9 cellular contexts compared by ENCODE assay signal in genomic region chr9:136995772-136996308, GRCh38. TPM values are rescaled to one million over a fixed set of nuclear protein-coding genes. Genes with fewer than 3 reads are reported as not detected.
A peak's percentile ranks its signal among the peaks of the same experiment; 100 is the strongest.
DNase-seq lines count a peak whose midpoint lies in the region; ATAC-seq, FAIRE-seq and TF ChIP-seq lines count a peak whose summit lies in the region.
"Had no signal": no experiment of that assay in that cellular context is flagged by ENCODE, and none has a peak within 500 bp of the region (broad histone marks: within the 10 kb centered on the region; RNA-seq: fewer than 3 reads in every experiment).

No MANE protein-coding gene starts in this region.

- no peak overlapping the region for H3K4me3 ChIP-seq in CD4-positive, CD25-positive, alpha-beta regulatory T cell (ENCODE audit: low read depth, low read length)
- 0 out of 2 replicates have a peak overlapping the region, but pooled peaks have one; percentile 26 for H3K4me3 ChIP-seq in K562
- H3K4me3 ChIP-seq in testis, result no peak overlapping the region
- H3K4me3 ChIP-seq: adrenal gland had no signal

- H3K79me2 ChIP-seq in K562 (ENCODE audit: control insufficient read depth, insufficient read depth, low read length), result peaks cover 18% of the 10 kb centered on the region

- H2AFZ ChIP-seq in K562 (ENCODE audit: low read depth, low read length), result no peak overlapping the region

- no peaks in the 10 kb centered on the region for H4K20me1 ChIP-seq in K562 (replicated peaks; ENCODE audit: control insufficient read depth, insufficient read depth, low read length)

- peaks cover 14% of the 10 kb centered on the region for H3K27me3 Mint-ChIP-seq in CD4-positive, CD25-positive, alpha-beta regulatory T cell
- H3K27me3 Mint-ChIP-seq in natural killer cell treated with Interleukin-12 subunit alpha and Interleukin-12 subunit beta and Interleukin-15 and Interleukin-18, amount 100 ng/mL, for 72 hours, result no peaks in the 10 kb centered on the region

- TF ChIP-seq RAD21 in K562 (CRISPR knock-in tag; conservative IDR thresholded peaks at IDR 0.05 in 1 of 2, IDR thresholded peaks at IDR 0.05 in 1 of 2), result no peak

- peak overlapping the region in 1 of 2 experiments; percentile 88; a peak in 3 of 4 replicates for H3K9ac ChIP-seq in K562 (ENCODE audit: insufficient read depth in 1 of 2, low read depth in 2 of 2, low read length in 2 of 2)

- H3K36me3 ChIP-seq in CD4-positive, CD25-positive, alpha-beta regulatory T cell (ENCODE audit: control insufficient read depth, insufficient read depth, low read length), result no peaks in the 10 kb centered on the region
- H3K36me3 ChIP-seq in K562 (ENCODE audit: control insufficient read depth, insufficient read depth, low read length), result peaks cover 22% of the 10 kb centered on the region; the same call in 1 of the 3 replicates
- H3K36me3 ChIP-seq in testis (ENCODE audit: low read depth, missing control alignments), result no peaks in the 10 kb centered on the region
- H3K36me3 ChIP-seq: adrenal gland had no signal

- no peak overlapping the region for H3K27ac ChIP-seq in CD4-positive, CD25-positive, alpha-beta regulatory T cell (ENCODE audit: insufficient read depth, low read length, poor library complexity, severe bottlenecking)
- H3K27ac ChIP-seq in K562 (ENCODE audit: extremely low read depth, low read depth, low read length) (peak overlapping the region; percentile 34; the same call in 1 of the 3 replicates), testis (no peak overlapping the region)
- H3K27ac ChIP-seq: adrenal gland had no signal

- TF ChIP-seq CTCF in K562 (IDR thresholded peaks at IDR 0.05 in 2 of 3, conservative IDR thresholded peaks at IDR 0.05 in 1 of 3; ENCODE audit: insufficient read depth in 2 of 3, low read depth in 1 of 3, low read length in 3 of 3), result no peak
- TF ChIP-seq CTCF in testis (IDR thresholded peaks at IDR 0.05), result no peak

- no peaks in the 10 kb centered on the region for H3K36me3 Mint-ChIP-seq in CD4-positive, CD25-positive, alpha-beta regulatory T cell
- no peaks in the 10 kb centered on the region for H3K36me3 Mint-ChIP-seq in natural killer cell treated with Interleukin-12 subunit alpha and Interleukin-12 subunit beta and Interleukin-15 and Interleukin-18, amount 100 ng/mL, for 72 hours

- peak overlapping the region; percentile 64; the same call in 1 of the 2 replicates for H3K4me2 ChIP-seq in K562 (ENCODE audit: insufficient read depth, low read length)

- TF ChIP-seq EP300 in K562 (IDR thresholded peaks at IDR 0.05; ENCODE audit: low read length), result no peak

- H3K9me3 ChIP-seq in CD4-positive, CD25-positive, alpha-beta regulatory T cell (ENCODE audit: control insufficient read depth in 2 of 2, low read length in 2 of 2), result no peaks in the 10 kb centered on the region
- H3K9me3 ChIP-seq in K562 (replicated peaks; ENCODE audit: control insufficient read depth, insufficient read depth, low read depth, low read length), result peaks cover 5% of the 10 kb centered on the region
- no peaks in the 10 kb centered on the region for H3K9me3 ChIP-seq in testis
- H3K9me3 ChIP-seq: adrenal gland had no signal

- no peaks in the 10 kb centered on the region for H3K9me3 Mint-ChIP-seq in CD4-positive, CD25-positive, alpha-beta regulatory T cell
- H3K9me3 Mint-ChIP-seq in natural killer cell treated with Interleukin-12 subunit alpha and Interleukin-12 subunit beta and Interleukin-15 and Interleukin-18, amount 100 ng/mL, for 72 hours, result no peaks in the 10 kb centered on the region

- H3K27ac Mint-ChIP-seq in CD4-positive, CD25-positive, alpha-beta regulatory T cell, result peak overlapping the region in 1 of 3 donors; percentile 38
- H3K27ac Mint-ChIP-seq in natural killer cell treated with Interleukin-12 subunit alpha and Interleukin-12 subunit beta and Interleukin-15 and Interleukin-18, amount 100 ng/mL, for 72 hours, result peak overlapping the region; percentile 54 to 59

- peak overlapping the region; percentile 38 to 51 (median 48) for H3K4me3 Mint-ChIP-seq in CD4-positive, CD25-positive, alpha-beta regulatory T cell
- peak overlapping the region; percentile 61 for H3K4me3 Mint-ChIP-seq in natural killer cell treated with Interleukin-12 subunit alpha and Interleukin-12 subunit beta and Interleukin-15 and Interleukin-18, amount 100 ng/mL, for 72 hours

- POLR2A ChIA-PET in K562 (lab: Yijun Ruan, JAX), result interaction anchor here (0.6 to 1.3 kb wide), 5 partner anchors 9 to 223 kb away, joined by 3 to 8 read pairs (median 3); no protein-coding TSS in a partner anchor

- in situ Hi-C loops in K562 (cut with MboI), result no loop called here

- H3K4me1 ChIP-seq in CD4-positive, CD25-positive, alpha-beta regulatory T cell (ENCODE audit: control insufficient read depth, insufficient read depth, low read length, poor library complexity, severe bottlenecking), result peaks cover 63% of the 10 kb centered on the region
- H3K4me1 ChIP-seq in K562 (replicated peaks in 1 of 2; ENCODE audit: control insufficient read depth in 2 of 2, insufficient read depth in 2 of 2, low read length in 2 of 2) (peaks cover 32 to 74% of the 10 kb centered on the region in 2 experiments), testis (peaks cover 21% of the 10 kb centered on the region)

- peaks cover 0 to 43% (median 18%) of the 10 kb centered on the region in 4 donors for H3K4me1 Mint-ChIP-seq in CD4-positive, CD25-positive, alpha-beta regulatory T cell
- H3K4me1 Mint-ChIP-seq in natural killer cell treated with Interleukin-12 subunit alpha and Interleukin-12 subunit beta and Interleukin-15 and Interleukin-18, amount 100 ng/mL, for 72 hours (ENCODE audit: low read depth in 2 of 2), result peaks cover 39 to 46% of the 10 kb centered on the region in 2 donors

- intact Hi-C loops in K562 (cut with micrococcal nuclease) (no loop called here), testis (cut with DNase I; ENCODE audit: low total_unique reads) (no loop called here)

- TF ChIP-seq POLR2A in K562 (conservative IDR thresholded peaks at IDR 0.05) (no peak), testis (IDR thresholded peaks at IDR 0.05) (no peak)

- ATAC-seq in CD4-positive, CD25-positive, alpha-beta regulatory T cell (ENCODE audit: low read depth in 2 of 2), result no peak
- ATAC-seq in K562, result no peak; the same call in 2 of the 3 replicates
- ATAC-seq in natural killer cell treated with Interleukin-12 subunit alpha and Interleukin-12 subunit beta and Interleukin-15 and Interleukin-18, amount 100 ng/mL, for 72 hours, result no peak
- ATAC-seq in GM19023 (IDR thresholded peaks at IDR 0.05; ENCODE audit: unreplicated experiment), result no peak

- CTCF ChIA-PET in K562 (lab: Yijun Ruan, JAX; ENCODE audit: low intra/inter-chr PET ratio), result no interaction called here

- FAIRE-seq in K562 (lab: Jason Lieb, UNC), result peak; percentile 26

- H3K9me1 ChIP-seq in K562 (ENCODE audit: control insufficient read depth, insufficient read depth, low read length), result no peaks in the 10 kb centered on the region

- no TSS peak for BruUV-seq in K562 (replicated peaks; lab: Mats Ljungman, UMichigan)

- DNase-seq in CD4-positive, CD25-positive, alpha-beta regulatory T cell, result no peak
- DNase-seq in HT-29 (ENCODE audit: low spot score) (peak; percentile 46), K562 (ENCODE audit: extremely low read depth in 1 of 4, low spot score in 3 of 4) (peak in 1 of 4 experiments; percentile 45), testis (no peak), globus pallidus (ENCODE audit: low spot score) (no peak)
- no peak for DNase-seq in natural killer cell treated with Interleukin-12 subunit alpha and Interleukin-12 subunit beta and Interleukin-15 and Interleukin-18, amount 100 ng/mL, for 72 hours (ENCODE audit: low spot score)
- DNase-seq: OCI-M1 had no signal

- no peaks in the 10 kb centered on the region for H3K27me3 ChIP-seq in CD4-positive, CD25-positive, alpha-beta regulatory T cell (ENCODE audit: control insufficient read depth, insufficient read depth, low read length)
- H3K27me3 ChIP-seq in K562 (ENCODE audit: control insufficient read depth in 2 of 2, insufficient read depth in 2 of 2, low read length in 2 of 2) (no peaks in the 10 kb centered on the region), testis (no peaks in the 10 kb centered on the region)
- H3K27me3 ChIP-seq: adrenal gland had no signal

- 12% methylated on average over 4 of the region's 12 CpGs for WGBS in K562 (ENCODE audit: insufficient coverage, low coverage, missing lambda C conversion rate)
- WGBS in testis, 2 donors, result 17 to 30% methylated on average over 7 to 9 of the region's 12 CpGs

RNA-seq across cellular contexts. Expression of gene CLIC3, which starts 0.5 kb away (rescaled TPM):
- 1.0 TPM for total RNA-seq in CD4-positive, CD25-positive, alpha-beta regulatory T cell
- polyA plus RNA-seq in CD4-positive, CD25-positive, alpha-beta regulatory T cell, result 1 to 10 TPM in 3 of 4 donors, under 1 TPM in 1; 0.38 to 4.5 (median 2.9) TPM
- 17.0 and 24.1 TPM in 2 replicates for total RNA-seq in HT-29 (2014; rRNA removed; shearing (Covaris generic))
- total RNA-seq in K562 (2011; cell fraction: chromatin; rRNA removed; ENCODE audit: low replicate concordance), result not detected in 2 replicates
- not detected in 2 replicates for total RNA-seq in K562 (2011; cell fraction: nucleolus; rRNA removed)
- total RNA-seq in K562 (2011; cell fraction: nucleoplasm; rRNA removed), result not detected in 2 replicates
- total RNA-seq in K562 (2014; rRNA removed), result not detected in 2 replicates
- total RNA-seq in K562 (2014; rRNA removed; fragmentation: Illumina TruSeq; extraction: Trizol), result not detected in 2 replicates
- total RNA-seq in K562 (2015; rRNA removed; fragmentation: Illumina TruSeq; extraction: Trizol), result not detected in 2 replicates
- total RNA-seq in K562 (2021), result 0.18 and 0.29 TPM in 2 replicates
- polyA plus RNA-seq in K562 (2011; rRNA removed), result 0.07 TPM in 1 of 2 replicates, not detected in the other
- 0.22 and 1.1 TPM in 2 replicates for polyA plus RNA-seq in K562 (2011; cell fraction: cytosol; rRNA removed)
- 0.34 and 0.65 TPM in 2 replicates for polyA plus RNA-seq in K562 (2011; cell fraction: nucleus; rRNA removed)
- polyA plus RNA-seq in K562 (2012), result 0.58 and 0.59 TPM in 2 replicates
- not detected in 2 replicates for polyA plus RNA-seq in K562 (2014; fragmentation: Illumina TruSeq; extraction: Trizol)
- not detected for polyA plus RNA-seq in K562 (2014; fragmentation: Nextera tagmentation; extraction: Ambion mirVana)
- polyA plus RNA-seq in K562 (2014; rRNA removed), result 0.27 TPM in 1 of 2 replicates, not detected in the other
- not detected in 2 replicates for polyA minus RNA-seq in K562 (2011; rRNA and poly(A)+ RNA removed)
- polyA minus RNA-seq in K562 (2011; cell fraction: cytosol; rRNA and poly(A)+ RNA removed), result not detected in 2 replicates
- polyA minus RNA-seq in K562 (2011; cell fraction: nucleus; rRNA and poly(A)+ RNA removed), result 0.27 and 0.44 TPM in 2 replicates
- total RNA-seq in natural killer cell treated with Interleukin-12 subunit alpha and Interleukin-12 subunit beta and Interleukin-15 and Interleukin-18, amount 100 ng/mL, for 72 hours, result 10 to 100 TPM in 1 of 2 donors, 1 to 10 TPM in 1; 4.3 to 38.2 TPM
- 1 to 10 TPM; 1.8 to 1.9 TPM for total RNA-seq in testis
- 2.8 TPM for polyA plus RNA-seq in testis (ENCODE audit: insufficient read depth, low read depth, low replicate concordance)

RNA-seq across cellular contexts. Expression of gene PAXX, which starts 3.6 kb away (rescaled TPM):
- total RNA-seq in CD4-positive, CD25-positive, alpha-beta regulatory T cell, result 83.3 TPM
- 10 to 100 TPM; 46.7 to 67.5 (median 66.0) TPM for polyA plus RNA-seq in CD4-positive, CD25-positive, alpha-beta regulatory T cell
- total RNA-seq in HT-29 (2014; rRNA removed; shearing (Covaris generic)), result 169 and 179 TPM in 2 replicates
- total RNA-seq in K562 (2011; cell fraction: chromatin; rRNA removed; ENCODE audit: low replicate concordance), result 38.8 and 156 TPM in 2 replicates
- total RNA-seq in K562 (2011; cell fraction: nucleolus; rRNA removed), result 232 and 251 TPM in 2 replicates
- total RNA-seq in K562 (2011; cell fraction: nucleoplasm; rRNA removed), result 92.5 and 109 TPM in 2 replicates
- total RNA-seq in K562 (2014; rRNA removed), result 147 and 175 TPM in 2 replicates
- 13.6 and 20.4 TPM in 2 replicates for total RNA-seq in K562 (2014; rRNA removed; fragmentation: Illumina TruSeq; extraction: Trizol)
- 59.9 and 63.7 TPM in 2 replicates for total RNA-seq in K562 (2015; rRNA removed; fragmentation: Illumina TruSeq; extraction: Trizol)
- total RNA-seq in K562 (2021), result 136 and 140 TPM in 2 replicates
- polyA plus RNA-seq in K562 (2011; rRNA removed), result 38.5 and 41.3 TPM in 2 replicates
- 53.8 and 128 TPM in 2 replicates for polyA plus RNA-seq in K562 (2011; cell fraction: cytosol; rRNA removed)
- polyA plus RNA-seq in K562 (2011; cell fraction: nucleus; rRNA removed), result 400 and 559 TPM in 2 replicates
- 69.4 and 95.1 TPM in 2 replicates for polyA plus RNA-seq in K562 (2012)
- 23.3 and 45.8 TPM in 2 replicates for polyA plus RNA-seq in K562 (2014; fragmentation: Illumina TruSeq; extraction: Trizol)
- polyA plus RNA-seq in K562 (2014; fragmentation: Nextera tagmentation; extraction: Ambion mirVana), result 1 to 10 TPM; 1.2 to 6.2 TPM
- polyA plus RNA-seq in K562 (2014; rRNA removed), result 175 and 182 TPM in 2 replicates
- 1.6 and 3.6 TPM in 2 replicates for polyA minus RNA-seq in K562 (2011; rRNA and poly(A)+ RNA removed)
- 13.8 and 14.0 TPM in 2 replicates for polyA minus RNA-seq in K562 (2011; cell fraction: cytosol; rRNA and poly(A)+ RNA removed)
- 57.6 and 59.5 TPM in 2 replicates for polyA minus RNA-seq in K562 (2011; cell fraction: nucleus; rRNA and poly(A)+ RNA removed)
- total RNA-seq in natural killer cell treated with Interleukin-12 subunit alpha and Interleukin-12 subunit beta and Interleukin-15 and Interleukin-18, amount 100 ng/mL, for 72 hours, result 100 to 1,000 TPM in 1 of 2 donors, 10 to 100 TPM in 1; 64.0 to 118 TPM
- total RNA-seq in testis, result 10 to 100 TPM; 47.8 to 56.6 TPM
- polyA plus RNA-seq in testis (ENCODE audit: insufficient read depth, low read depth, low replicate concordance), result 25.9 TPM

RNA-seq across cellular contexts. Expression of gene LCNL1, which starts 13.0 kb away (rescaled TPM):
- not detected for total RNA-seq in CD4-positive, CD25-positive, alpha-beta regulatory T cell
- not detected for polyA plus RNA-seq in CD4-positive, CD25-positive, alpha-beta regulatory T cell
- not detected in 2 replicates for total RNA-seq in HT-29 (2014; rRNA removed; shearing (Covaris generic))
- total RNA-seq in K562 (2011; cell fraction: chromatin; rRNA removed; ENCODE audit: low replicate concordance), result 3.1 and 3.4 TPM in 2 replicates
- 1.2 and 1.7 TPM in 2 replicates for total RNA-seq in K562 (2011; cell fraction: nucleolus; rRNA removed)
- 3.5 and 4.7 TPM in 2 replicates for total RNA-seq in K562 (2011; cell fraction: nucleoplasm; rRNA removed)
- 0.08 TPM in 1 of 2 replicates, not detected in the other for total RNA-seq in K562 (2014; rRNA removed)
- total RNA-seq in K562 (2014; rRNA removed; fragmentation: Illumina TruSeq; extraction: Trizol), result 0.04 and 0.10 TPM in 2 replicates
- not detected in 2 replicates for total RNA-seq in K562 (2015; rRNA removed; fragmentation: Illumina TruSeq; extraction: Trizol)
- total RNA-seq in K562 (2021), result 0.11 and 0.16 TPM in 2 replicates
- 0.04 and 0.14 TPM in 2 replicates for polyA plus RNA-seq in K562 (2011; rRNA removed)
- 0.21 TPM in 1 of 2 replicates, not detected in the other for polyA plus RNA-seq in K562 (2011; cell fraction: cytosol; rRNA removed)
- polyA plus RNA-seq in K562 (2011; cell fraction: nucleus; rRNA removed), result 2.1 and 4.2 TPM in 2 replicates
- polyA plus RNA-seq in K562 (2012), result 0.30 and 0.53 TPM in 2 replicates
- polyA plus RNA-seq in K562 (2014; fragmentation: Illumina TruSeq; extraction: Trizol), result 0.04 TPM in 1 of 2 replicates, not detected in the other
- polyA plus RNA-seq in K562 (2014; fragmentation: Nextera tagmentation; extraction: Ambion mirVana), result not detected
- polyA plus RNA-seq in K562 (2014; rRNA removed), result 0.11 and 0.12 TPM in 2 replicates
- polyA minus RNA-seq in K562 (2011; rRNA and poly(A)+ RNA removed), result 0.27 and 0.81 TPM in 2 replicates
- not detected in 2 replicates for polyA minus RNA-seq in K562 (2011; cell fraction: cytosol; rRNA and poly(A)+ RNA removed)
- 1.3 and 2.4 TPM in 2 replicates for polyA minus RNA-seq in K562 (2011; cell fraction: nucleus; rRNA and poly(A)+ RNA removed)
- under 1 TPM in 1 of 2 donors, not detected in 1; 0.21 TPM for total RNA-seq in natural killer cell treated with Interleukin-12 subunit alpha and Interleukin-12 subunit beta and Interleukin-15 and Interleukin-18, amount 100 ng/mL, for 72 hours
- total RNA-seq in testis, result 100 to 1,000 TPM in 1 of 2 donors, 10 to 100 TPM in 1; 59.3 to 131 TPM
- polyA plus RNA-seq in testis (ENCODE audit: insufficient read depth, low read depth, low replicate concordance), result 17.5 TPM

RNA-seq across cellular contexts. Expression of gene PTGDS, which starts 18.5 kb away (rescaled TPM):
- 15.4 TPM for total RNA-seq in CD4-positive, CD25-positive, alpha-beta regulatory T cell
- under 1 TPM in 1 of 4 donors, not detected in 3; 0.47 TPM for polyA plus RNA-seq in CD4-positive, CD25-positive, alpha-beta regulatory T cell
- total RNA-seq in HT-29 (2014; rRNA removed; shearing (Covaris generic)), result not detected in 2 replicates
- total RNA-seq in K562 (2011; cell fraction: chromatin; rRNA removed; ENCODE audit: low replicate concordance), result 1.9 and 6.7 TPM in 2 replicates
- 6.7 and 8.8 TPM in 2 replicates for total RNA-seq in K562 (2011; cell fraction: nucleolus; rRNA removed)
- total RNA-seq in K562 (2011; cell fraction: nucleoplasm; rRNA removed), result 4.5 and 5.2 TPM in 2 replicates
- total RNA-seq in K562 (2014; rRNA removed), result 5.2 and 7.4 TPM in 2 replicates
- total RNA-seq in K562 (2014; rRNA removed; fragmentation: Illumina TruSeq; extraction: Trizol), result 0.65 TPM in 1 of 2 replicates, not detected in the other
- 2.0 and 2.9 TPM in 2 replicates for total RNA-seq in K562 (2015; rRNA removed; fragmentation: Illumina TruSeq; extraction: Trizol)
- 4.6 and 4.7 TPM in 2 replicates for total RNA-seq in K562 (2021)
- 2.6 and 4.4 TPM in 2 replicates for polyA plus RNA-seq in K562 (2011; rRNA removed)
- 5.3 and 10.5 TPM in 2 replicates for polyA plus RNA-seq in K562 (2011; cell fraction: cytosol; rRNA removed)
- polyA plus RNA-seq in K562 (2011; cell fraction: nucleus; rRNA removed), result 23.2 and 26.0 TPM in 2 replicates
- 8.5 and 12.1 TPM in 2 replicates for polyA plus RNA-seq in K562 (2012)
- polyA plus RNA-seq in K562 (2014; fragmentation: Illumina TruSeq; extraction: Trizol), result 1.2 and 2.7 TPM in 2 replicates
- polyA plus RNA-seq in K562 (2014; fragmentation: Nextera tagmentation; extraction: Ambion mirVana), result under 1 TPM; 0.46 to 0.55 TPM
- polyA plus RNA-seq in K562 (2014; rRNA removed), result 7.0 and 7.1 TPM in 2 replicates
- polyA minus RNA-seq in K562 (2011; rRNA and poly(A)+ RNA removed), result 0.51 TPM in 1 of 2 replicates, not detected in the other
- polyA minus RNA-seq in K562 (2011; cell fraction: cytosol; rRNA and poly(A)+ RNA removed), result 1.8 and 3.4 TPM in 2 replicates
- polyA minus RNA-seq in K562 (2011; cell fraction: nucleus; rRNA and poly(A)+ RNA removed), result 5.7 and 10.0 TPM in 2 replicates
- 1 to 10 TPM; 1.7 to 4.4 TPM for total RNA-seq in natural killer cell treated with Interleukin-12 subunit alpha and Interleukin-12 subunit beta and Interleukin-15 and Interleukin-18, amount 100 ng/mL, for 72 hours
- 1,000 to 10,000 TPM; 5,554 to 5,948 TPM for total RNA-seq in testis
- polyA plus RNA-seq in testis (ENCODE audit: insufficient read depth, low read depth, low replicate concordance), result 4,976 TPM

RNA-seq across cellular contexts. Expression of gene ABCA2, which starts 32.2 kb away (rescaled TPM):
- 135 TPM for total RNA-seq in CD4-positive, CD25-positive, alpha-beta regulatory T cell
- polyA plus RNA-seq in CD4-positive, CD25-positive, alpha-beta regulatory T cell, result 1 to 10 TPM; 3.8 to 4.5 (median 4.3) TPM
- total RNA-seq in HT-29 (2014; rRNA removed; shearing (Covaris generic)), result 92.6 and 99.9 TPM in 2 replicates
- total RNA-seq in K562 (2011; cell fraction: chromatin; rRNA removed; ENCODE audit: low replicate concordance), result 47.9 and 167 TPM in 2 replicates
- total RNA-seq in K562 (2011; cell fraction: nucleolus; rRNA removed), result 116 and 131 TPM in 2 replicates
- 56.3 and 68.3 TPM in 2 replicates for total RNA-seq in K562 (2011; cell fraction: nucleoplasm; rRNA removed)
- 4.6 and 5.5 TPM in 2 replicates for total RNA-seq in K562 (2014; rRNA removed)
- total RNA-seq in K562 (2014; rRNA removed; fragmentation: Illumina TruSeq; extraction: Trizol), result 0.69 and 0.99 TPM in 2 replicates
- total RNA-seq in K562 (2015; rRNA removed; fragmentation: Illumina TruSeq; extraction: Trizol), result 1.6 and 2.9 TPM in 2 replicates
- total RNA-seq in K562 (2021), result 12.1 and 14.9 TPM in 2 replicates
- 12.1 and 24.4 TPM in 2 replicates for polyA plus RNA-seq in K562 (2011; rRNA removed)
- 19.7 and 23.3 TPM in 2 replicates for polyA plus RNA-seq in K562 (2011; cell fraction: cytosol; rRNA removed)
- 253 and 318 TPM in 2 replicates for polyA plus RNA-seq in K562 (2011; cell fraction: nucleus; rRNA removed)
- polyA plus RNA-seq in K562 (2012), result 13.8 and 24.2 TPM in 2 replicates
- polyA plus RNA-seq in K562 (2014; fragmentation: Illumina TruSeq; extraction: Trizol), result 6.1 and 9.9 TPM in 2 replicates
- polyA plus RNA-seq in K562 (2014; fragmentation: Nextera tagmentation; extraction: Ambion mirVana), result not detected
- polyA plus RNA-seq in K562 (2014; rRNA removed), result 16.2 and 16.3 TPM in 2 replicates
- polyA minus RNA-seq in K562 (2011; rRNA and poly(A)+ RNA removed), result 6.6 and 8.6 TPM in 2 replicates
- polyA minus RNA-seq in K562 (2011; cell fraction: cytosol; rRNA and poly(A)+ RNA removed), result 13.4 and 28.5 TPM in 2 replicates
- polyA minus RNA-seq in K562 (2011; cell fraction: nucleus; rRNA and poly(A)+ RNA removed), result 43.2 and 52.5 TPM in 2 replicates
- total RNA-seq in natural killer cell treated with Interleukin-12 subunit alpha and Interleukin-12 subunit beta and Interleukin-15 and Interleukin-18, amount 100 ng/mL, for 72 hours, result 100 to 1,000 TPM in 1 of 2 donors, 10 to 100 TPM in 1; 77.6 to 109 TPM
- total RNA-seq in testis, result 10 to 100 TPM; 56.0 to 65.5 TPM
- 33.6 TPM for polyA plus RNA-seq in testis (ENCODE audit: insufficient read depth, low read depth, low replicate concordance)

Comparison
In these comparisons a context has a peak if more than half of its experiments do, and no peak if none do; other contexts are left out.
1. RNA of gene LCNL1, which starts 13.0 kb away (total RNA-seq): 59.3 to 131 TPM in testis; 0.21 TPM in natural killer cell treated with Interleukin-12 subunit alpha and Interleukin-12 subunit beta and Interleukin-15 and Interleukin-18, amount 100 ng/mL, for 72 hours, not detected in CD4-positive, CD25-positive, alpha-beta regulatory T cell (single experiment), 0.04 to 4.7 TPM in K562 and not detected in HT-29; every median in the first group is over 10 times any median in the second.